In the genomic region with DNA sequence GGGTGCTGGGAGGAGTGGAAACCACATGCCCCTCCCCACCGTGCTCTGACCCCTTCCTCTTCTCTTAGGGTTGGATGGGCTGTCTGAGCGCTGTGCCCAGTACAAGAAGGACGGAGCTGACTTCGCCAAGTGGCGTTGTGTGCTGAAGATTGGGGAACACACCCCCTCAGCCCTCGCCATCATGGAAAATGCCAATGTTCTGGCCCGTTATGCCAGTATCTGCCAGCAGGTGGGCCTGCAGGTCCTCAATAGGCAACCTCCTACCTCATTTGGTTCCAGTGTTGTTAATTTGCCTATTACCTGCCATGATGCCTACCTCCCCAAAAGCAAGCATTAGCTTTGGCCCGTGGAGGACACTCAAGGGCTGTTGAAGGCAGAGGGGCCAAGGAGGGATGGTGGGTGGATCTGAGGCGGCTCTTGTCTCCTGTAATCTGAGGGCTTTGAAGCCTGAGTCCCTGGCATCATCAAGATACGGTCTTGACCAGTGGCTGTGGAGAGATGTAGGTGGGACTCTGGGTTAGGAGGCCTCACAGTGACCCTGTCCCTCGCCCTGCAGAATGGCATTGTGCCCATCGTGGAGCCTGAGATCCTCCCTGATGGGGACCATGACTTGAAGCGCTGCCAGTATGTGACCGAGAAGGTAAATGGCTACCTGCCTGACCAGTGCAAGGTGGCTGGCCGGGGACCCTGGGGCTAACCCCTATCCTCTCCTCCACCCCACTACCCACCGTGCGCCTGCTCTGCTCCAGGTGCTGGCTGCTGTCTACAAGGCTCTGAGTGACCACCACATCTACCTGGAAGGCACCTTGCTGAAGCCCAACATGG, we compare ENCODE assay signal across 8 cellular contexts. TPM values are rescaled to one million over a fixed set of nuclear protein-coding genes. Genes with fewer than 3 reads are reported as not detected.
DNase-seq lines count a peak whose midpoint lies in the region; ATAC-seq, FAIRE-seq and TF ChIP-seq lines count a peak whose summit lies in the region.

No MANE protein-coding gene starts in this region.

- peak; percentile 71 for TF ChIP-seq CTCF in Loucy (conservative IDR thresholded peaks at IDR 0.05; ENCODE audit: low read length)

- no peaks in the 10 kb centered on the region for H3K9me2 ChIP-seq in Loucy (replicated peaks; ENCODE audit: low read depth, low read length)

- DNase-seq in CD4-positive, CD25-positive, alpha-beta regulatory T cell, result peak; percentile 47 to 72 (median 67)
- peak; percentile 54 for DNase-seq in activated T-helper 2 cell treated with anti-CD3 and anti-CD28 coated beads, Interferon-gamma antibody, Interleukin-2, Interleukin-4, amounts not matched to agents 10 μg/mL and 5 μg/mL and 100 μg/mL, durations not matched to agents 14 hours and 24 hours and 36 hours (ENCODE audit: low spot score)
- DNase-seq in left ventricle myocardium superior, result peak; percentile 40
- peak; percentile 55 to 61 for DNase-seq in stimulated activated naive CD8-positive, alpha-beta T cell treated with anti-CD3 and anti-CD28 coated beads, Interleukin-15, amount 100 ng/mL, for 72 hours
- no peak for DNase-seq in frontal cortex (ENCODE audit: low spot score in 2 of 2)
- DNase-seq in aorta, result no peak
- no peak for DNase-seq in medulla oblongata (ENCODE audit: extremely low spot score)

- H3K9me3 Mint-ChIP-seq in CD4-positive, CD25-positive, alpha-beta regulatory T cell, result no peaks in the 10 kb centered on the region
- H3K9me3 Mint-ChIP-seq in activated T-helper 2 cell treated with anti-CD3 and anti-CD28 coated beads, Interferon-gamma antibody, Interleukin-2, Interleukin-4, amounts not matched to agents 10 μg/mL and 5 μg/mL and 100 μg/mL, durations not matched to agents 14 hours and 24 hours and 36 hours, result no peaks in the 10 kb centered on the region
- H3K9me3 Mint-ChIP-seq in stimulated activated naive CD8-positive, alpha-beta T cell treated with anti-CD3 and anti-CD28 coated beads, Interleukin-15, amount 100 ng/mL, for 72 hours, result no peaks in the 10 kb centered on the region

- peaks cover 6% of the 10 kb centered on the region for H3K27me3 Mint-ChIP-seq in CD4-positive, CD25-positive, alpha-beta regulatory T cell
- H3K27me3 Mint-ChIP-seq in activated T-helper 2 cell treated with anti-CD3 and anti-CD28 coated beads, Interferon-gamma antibody, Interleukin-2, Interleukin-4, amounts not matched to agents 10 μg/mL and 5 μg/mL and 100 μg/mL, durations not matched to agents 14 hours and 24 hours and 36 hours (ENCODE audit: low read depth), result no peaks in the 10 kb centered on the region
- H3K27me3 Mint-ChIP-seq in stimulated activated naive CD8-positive, alpha-beta T cell treated with anti-CD3 and anti-CD28 coated beads, Interleukin-15, amount 100 ng/mL, for 72 hours, result no peaks in the 10 kb centered on the region

- WGBS in aorta, 2 donors, result 76 to 79% methylated on average over 17 of the region's 17 CpGs

- peaks cover 44% of the 10 kb centered on the region for H3K36me3 ChIP-seq in CD4-positive, CD25-positive, alpha-beta regulatory T cell (ENCODE audit: control insufficient read depth, insufficient read depth, low read length)
- H3K36me3 ChIP-seq in Loucy (ENCODE audit: insufficient read depth, low read length), result peaks cover 65% of the 10 kb centered on the region
- H3K36me3 ChIP-seq in aorta (ENCODE audit: control insufficient read depth in 1 of 2, insufficient read depth in 2 of 2, low read length in 1 of 2), result peaks cover 0 to 14% of the 10 kb centered on the region in 2 donors

- no peak overlapping the region for H3K9ac ChIP-seq in Loucy (ENCODE audit: low read depth, low read length, poor library complexity, severe bottlenecking)

- FAIRE-seq in frontal cortex (lab: Jason Lieb, UNC), result no peak

- no peaks in the 10 kb centered on the region for H3F3A ChIP-seq in Loucy (ENCODE audit: low read depth)

- no peak overlapping the region for H3K4me3 ChIP-seq in CD4-positive, CD25-positive, alpha-beta regulatory T cell (ENCODE audit: low read depth, low read length)
- H3K4me3 ChIP-seq in Loucy (ENCODE audit: low read length, poor library complexity, severe bottlenecking), result peak overlapping the region; percentile 31
- H3K4me3 ChIP-seq in aorta (ENCODE audit: low read length in 2 of 2), result no peak overlapping the region

- intact Hi-C loops in activated T-helper 2 cell treated with anti-CD3 and anti-CD28 coated beads, Interferon-gamma antibody, Interleukin-2, Interleukin-4, amounts not matched to agents 10 μg/mL and 5 μg/mL and 100 μg/mL, durations not matched to agents 14 hours and 24 hours and 36 hours (cut with micrococcal nuclease), result loop anchor here (10.0 kb wide), 1 partner anchor 286 kb away; a partner anchor contains a TSS
- intact Hi-C loops in left ventricle myocardium superior (cut with micrococcal nuclease), result no loop called here
- intact Hi-C loops in aorta (cut with DNase I), result loop anchor here in 1 of 2 donors (10.0 kb wide), 1 partner anchor 336 kb away; a partner anchor contains a TSS

- peaks cover 45% of the 10 kb centered on the region for H3K4me1 ChIP-seq in CD4-positive, CD25-positive, alpha-beta regulatory T cell (ENCODE audit: control insufficient read depth, insufficient read depth, low read length, poor library complexity, severe bottlenecking)
- H3K4me1 ChIP-seq in Loucy (ENCODE audit: insufficient read depth, low read length, poor library complexity, severe bottlenecking), result peaks cover 31% of the 10 kb centered on the region
- H3K4me1 ChIP-seq in aorta (ENCODE audit: control insufficient read depth in 1 of 2, insufficient read depth in 2 of 2, low read length in 2 of 2), result no peaks in the 10 kb centered on the region

- H4K20me1 ChIP-seq in Loucy (ENCODE audit: insufficient read depth, low read length, poor library complexity, severe bottlenecking), result peaks cover 59% of the 10 kb centered on the region

- H2AFZ ChIP-seq in Loucy (ENCODE audit: low read length), result no peak overlapping the region

- H3K36me3 Mint-ChIP-seq in CD4-positive, CD25-positive, alpha-beta regulatory T cell, result peaks cover 20% of the 10 kb centered on the region
- peaks cover 85% of the 10 kb centered on the region for H3K36me3 Mint-ChIP-seq in activated T-helper 2 cell treated with anti-CD3 and anti-CD28 coated beads, Interferon-gamma antibody, Interleukin-2, Interleukin-4, amounts not matched to agents 10 μg/mL and 5 μg/mL and 100 μg/mL, durations not matched to agents 14 hours and 24 hours and 36 hours (ENCODE audit: low read depth)

- no peak for ATAC-seq in CD4-positive, CD25-positive, alpha-beta regulatory T cell (ENCODE audit: low read depth in 2 of 2)
- no peak for ATAC-seq in left ventricle myocardium superior
- no peak for ATAC-seq in stimulated activated naive CD8-positive, alpha-beta T cell treated with anti-CD3 and anti-CD28 coated beads, Interleukin-15, amount 100 ng/mL, for 72 hours
- no peak for ATAC-seq in aorta (ENCODE audit: low FRiP score)

- peak overlapping the region; percentile 93 for H3K27ac ChIP-seq in CD4-positive, CD25-positive, alpha-beta regulatory T cell (ENCODE audit: insufficient read depth, low read length, poor library complexity, severe bottlenecking)
- H3K27ac ChIP-seq in aorta (ENCODE audit: low read depth in 1 of 2, low read length in 2 of 2), result no peak overlapping the region

- peak overlapping the region; percentile 78 to 98 (median 88) for H3K4me3 Mint-ChIP-seq in CD4-positive, CD25-positive, alpha-beta regulatory T cell
- H3K4me3 Mint-ChIP-seq in activated T-helper 2 cell treated with anti-CD3 and anti-CD28 coated beads, Interferon-gamma antibody, Interleukin-2, Interleukin-4, amounts not matched to agents 10 μg/mL and 5 μg/mL and 100 μg/mL, durations not matched to agents 14 hours and 24 hours and 36 hours (ENCODE audit: low read depth), result peak overlapping the region; percentile 70
- peak overlapping the region; percentile 51 to 60 for H3K4me3 Mint-ChIP-seq in stimulated activated naive CD8-positive, alpha-beta T cell treated with anti-CD3 and anti-CD28 coated beads, Interleukin-15, amount 100 ng/mL, for 72 hours

- H3K4me1 Mint-ChIP-seq in CD4-positive, CD25-positive, alpha-beta regulatory T cell, result peaks cover 8 to 45% (median 23%) of the 10 kb centered on the region in 4 donors
- H3K4me1 Mint-ChIP-seq in activated T-helper 2 cell treated with anti-CD3 and anti-CD28 coated beads, Interferon-gamma antibody, Interleukin-2, Interleukin-4, amounts not matched to agents 10 μg/mL and 5 μg/mL and 100 μg/mL, durations not matched to agents 14 hours and 24 hours and 36 hours (ENCODE audit: low read depth), result peaks cover 28% of the 10 kb centered on the region
- peaks cover 45% of the 10 kb centered on the region for H3K4me1 Mint-ChIP-seq in stimulated activated naive CD8-positive, alpha-beta T cell treated with anti-CD3 and anti-CD28 coated beads, Interleukin-15, amount 100 ng/mL, for 72 hours

- H3K27ac Mint-ChIP-seq in CD4-positive, CD25-positive, alpha-beta regulatory T cell, result peak overlapping the region; percentile 77 to 88 (median 80)
- peak overlapping the region; percentile 74 for H3K27ac Mint-ChIP-seq in activated T-helper 2 cell treated with anti-CD3 and anti-CD28 coated beads, Interferon-gamma antibody, Interleukin-2, Interleukin-4, amounts not matched to agents 10 μg/mL and 5 μg/mL and 100 μg/mL, durations not matched to agents 14 hours and 24 hours and 36 hours
- peak overlapping the region in 1 of 2 donors; percentile 87 for H3K27ac Mint-ChIP-seq in stimulated activated naive CD8-positive, alpha-beta T cell treated with anti-CD3 and anti-CD28 coated beads, Interleukin-15, amount 100 ng/mL, for 72 hours

- peaks cover 76% of the 10 kb centered on the region for H3K79me2 ChIP-seq in Loucy (ENCODE audit: insufficient read depth, low read length)

- H3K4me2 ChIP-seq in Loucy (ENCODE audit: low read depth, low read length, poor library complexity, severe bottlenecking), result peak overlapping the region; percentile 45

- H3K9me3 ChIP-seq in CD4-positive, CD25-positive, alpha-beta regulatory T cell (ENCODE audit: control insufficient read depth in 2 of 2, low read length in 2 of 2), result no peaks in the 10 kb centered on the region
- H3K9me3 ChIP-seq in Loucy (ENCODE audit: insufficient read depth, low read depth, low read length) (no peaks in the 10 kb centered on the region), aorta (ENCODE audit: control insufficient read depth, low read length) (no peaks in the 10 kb centered on the region)

- no peaks in the 10 kb centered on the region for H3K27me3 ChIP-seq in CD4-positive, CD25-positive, alpha-beta regulatory T cell (ENCODE audit: control insufficient read depth, insufficient read depth, low read length)
- peaks cover 6% of the 10 kb centered on the region for H3K27me3 ChIP-seq in Loucy (ENCODE audit: insufficient read depth, low read length, poor library complexity, severe bottlenecking)
- no peaks in the 10 kb centered on the region for H3K27me3 ChIP-seq in aorta (ENCODE audit: control insufficient read depth in 1 of 2, insufficient read depth in 2 of 2, low read length in 1 of 2)

RNA-seq across cellular contexts. Expression of a gene that starts 3.4 kb away (rescaled TPM):
- 430 TPM for total RNA-seq in CD4-positive, CD25-positive, alpha-beta regulatory T cell
- 1,000 to 10,000 TPM; 1,129 to 1,243 (median 1,151) TPM for polyA plus RNA-seq in CD4-positive, CD25-positive, alpha-beta regulatory T cell
- total RNA-seq in activated T-helper 2 cell treated with anti-CD3 and anti-CD28 coated beads, Interferon-gamma antibody, Interleukin-2, Interleukin-4, amounts not matched to agents 10 μg/mL and 5 μg/mL and 100 μg/mL, durations not matched to agents 14 hours and 24 hours and 36 hours, result 2,017 and 2,037 TPM in 2 replicates
- total RNA-seq in left ventricle myocardium superior (4,258 TPM), frontal cortex (76.6 TPM), aorta (100 to 1,000 TPM; 791 to 861 TPM)
- polyA plus RNA-seq in aorta, result 100 to 1,000 TPM; 494 to 621 TPM

RNA-seq across cellular contexts. Expression of a gene that starts 6.8 kb away (rescaled TPM):
- total RNA-seq in CD4-positive, CD25-positive, alpha-beta regulatory T cell, result 97.0 TPM
- 100 to 1,000 TPM; 232 to 289 (median 262) TPM for polyA plus RNA-seq in CD4-positive, CD25-positive, alpha-beta regulatory T cell
- 143 and 144 TPM in 2 replicates for total RNA-seq in activated T-helper 2 cell treated with anti-CD3 and anti-CD28 coated beads, Interferon-gamma antibody, Interleukin-2, Interleukin-4, amounts not matched to agents 10 μg/mL and 5 μg/mL and 100 μg/mL, durations not matched to agents 14 hours and 24 hours and 36 hours
- total RNA-seq in left ventricle myocardium superior (33.1 TPM), frontal cortex (90.5 TPM), aorta (10 to 100 TPM; 50.2 to 51.0 TPM)
- polyA plus RNA-seq in aorta, result 10 to 100 TPM; 58.0 to 70.3 TPM

RNA-seq across cellular contexts. Expression of a gene that starts 22.8 kb away (rescaled TPM):
- 0.42 TPM for total RNA-seq in CD4-positive, CD25-positive, alpha-beta regulatory T cell
- polyA plus RNA-seq in CD4-positive, CD25-positive, alpha-beta regulatory T cell, result under 1 TPM in 1 of 4 donors, not detected in 3; 0.29 TPM
- total RNA-seq in activated T-helper 2 cell treated with anti-CD3 and anti-CD28 coated beads, Interferon-gamma antibody, Interleukin-2, Interleukin-4, amounts not matched to agents 10 μg/mL and 5 μg/mL and 100 μg/mL, durations not matched to agents 14 hours and 24 hours and 36 hours, result 2.7 and 2.9 TPM in 2 replicates
- total RNA-seq in left ventricle myocardium superior (0.79 TPM), frontal cortex (0.41 TPM), aorta (1 to 10 TPM in 1 of 2 donors, under 1 TPM in 1; 0.62 to 1.4 TPM)
- polyA plus RNA-seq in aorta, result 1 to 10 TPM in 1 of 2 donors, not detected in 1; 1.7 TPM

RNA-seq across cellular contexts. Expression of a gene that starts 27.1 kb away (rescaled TPM):
- 121 TPM for total RNA-seq in CD4-positive, CD25-positive, alpha-beta regulatory T cell
- 100 to 1,000 TPM; 245 to 319 (median 297) TPM for polyA plus RNA-seq in CD4-positive, CD25-positive, alpha-beta regulatory T cell
- total RNA-seq in activated T-helper 2 cell treated with anti-CD3 and anti-CD28 coated beads, Interferon-gamma antibody, Interleukin-2, Interleukin-4, amounts not matched to agents 10 μg/mL and 5 μg/mL and 100 μg/mL, durations not matched to agents 14 hours and 24 hours and 36 hours, result 14.0 and 14.2 TPM in 2 replicates
- total RNA-seq in left ventricle myocardium superior (66.0 TPM), frontal cortex (18.8 TPM), aorta (10 to 100 TPM; 66.0 to 90.3 TPM)
- polyA plus RNA-seq in aorta, result 100 to 1,000 TPM in 1 of 2 donors, 10 to 100 TPM in 1; 94.2 to 240 TPM

RNA-seq across cellular contexts. Expression of a gene that starts 37.9 kb away (rescaled TPM):
- total RNA-seq in CD4-positive, CD25-positive, alpha-beta regulatory T cell, result not detected
- not detected for polyA plus RNA-seq in CD4-positive, CD25-positive, alpha-beta regulatory T cell
- total RNA-seq in activated T-helper 2 cell treated with anti-CD3 and anti-CD28 coated beads, Interferon-gamma antibody, Interleukin-2, Interleukin-4, amounts not matched to agents 10 μg/mL and 5 μg/mL and 100 μg/mL, durations not matched to agents 14 hours and 24 hours and 36 hours, result 2.3 and 2.6 TPM in 2 replicates
- total RNA-seq in left ventricle myocardium superior (not detected), frontal cortex (10.2 TPM), aorta (not detected)
- not detected for polyA plus RNA-seq in aorta

Comparison
In these comparisons a context has a peak if more than half of its experiments do, and no peak if none do; other contexts are left out.
1. DNase-seq: peak in CD4-positive, CD25-positive, alpha-beta regulatory T cell (3 of 3), activated T-helper 2 cell treated with anti-CD3 and anti-CD28 coated beads, Interferon-gamma antibody, Interleukin-2, Interleukin-4, amounts not matched to agents 10 μg/mL and 5 μg/mL and 100 μg/mL, durations not matched to agents 14 hours and 24 hours and 36 hours (single experiment), left ventricle myocardium superior (single experiment) and stimulated activated naive CD8-positive, alpha-beta T cell treated with anti-CD3 and anti-CD28 coated beads, Interleukin-15, amount 100 ng/mL, for 72 hours (2 of 2); none in frontal cortex (0 of 2), aorta (0 of 2) and medulla oblongata (single experiment).
2. Peak in every context shown above with its lines, with median percentiles within 50 percentile points of each other: H3K4me3 Mint-ChIP-seq.